1 cellular context compared by ENCODE assay signal in the genomic region with DNA sequence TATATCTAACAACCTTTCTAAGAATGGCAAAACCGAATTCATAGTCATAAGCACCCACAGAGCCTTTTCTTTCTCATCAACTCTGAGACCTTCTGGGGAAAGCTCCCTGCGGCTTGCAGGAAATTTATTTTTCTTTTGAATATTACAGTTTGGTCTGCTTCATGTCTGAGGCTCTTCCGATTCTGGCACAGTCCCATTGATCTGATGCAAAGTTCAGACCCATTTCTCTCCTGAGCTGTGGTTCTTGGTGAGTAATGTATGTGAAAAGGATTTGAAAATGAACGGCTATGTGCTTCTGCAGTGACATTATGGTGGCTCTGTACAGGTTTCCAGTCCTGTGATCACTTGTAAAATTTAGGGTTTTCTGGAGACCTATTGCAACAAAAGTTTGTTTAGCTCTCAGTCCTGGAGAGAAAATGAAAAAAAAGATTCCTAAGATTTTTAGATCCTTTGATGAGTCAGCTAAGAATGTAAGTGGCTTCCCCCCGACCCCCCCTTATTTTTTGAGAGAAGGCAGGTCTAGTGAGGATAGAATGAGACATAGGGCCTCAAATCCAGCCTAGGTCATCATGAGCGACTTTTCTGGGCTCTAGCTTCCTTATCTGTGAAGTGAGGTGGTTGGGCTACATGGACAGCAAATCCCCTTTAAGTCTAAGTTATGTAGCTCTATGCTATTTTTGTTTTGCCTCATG.
TF ChIP-seq lines count a peak whose summit lies in the region.

No MANE protein-coding gene starts in this region.

TF ChIP-seq in GM23338, 12 proteins besides CTCF, POLR2A, EP300 and RAD21 (continued from another document):
- TF ChIP-seq EZH2 (IDR thresholded peaks at IDR 0.05; ENCODE audit: low read depth, unreplicated experiment) (no peak), CREB1 (CRISPR knock-in tag; IDR thresholded peaks at IDR 0.05; ENCODE audit: low read depth) (no peak), NANOG (IDR thresholded peaks at IDR 0.05; ENCODE audit: borderline replicate concordance) (no peak), ZNF331 (CRISPR knock-in tag; IDR thresholded peaks at IDR 0.05; ENCODE audit: low read depth) (no peak)
